1 cellular context compared by ENCODE assay signal in genomic region chr3:61699622-61700021, GRCh38.
TF ChIP-seq lines count a peak whose summit lies in the region.

No MANE protein-coding gene starts in this region.

TF ChIP-seq in H1, 55 proteins besides CTCF, POLR2A, EP300 and RAD21:
- peak; percentile 96 for TF ChIP-seq CHD7 (IDR thresholded peaks at IDR 0.05; ENCODE audit: insufficient replicate concordance, low read length)
- no peak for TF ChIP-seq SIRT6 (IDR thresholded peaks at IDR 0.05; ENCODE audit: low read length)
- TF ChIP-seq NANOG (IDR thresholded peaks at IDR 0.05; ENCODE audit: insufficient read depth, low read depth, low read length, poor library complexity, severe bottlenecking): peak; percentile 46
- TF ChIP-seq JUND (IDR thresholded peaks at IDR 0.05; ENCODE audit: low read length): 0 out of 2 replicates have a peak, but pooled peaks have one; percentile 39
- TF ChIP-seq TEAD4 (IDR thresholded peaks at IDR 0.05; ENCODE audit: low read depth, low read length): peak; percentile 34; the same call in 1 of the 2 replicates
- TF ChIP-seq SIX5 (IDR thresholded peaks at IDR 0.05; ENCODE audit: low read depth, low read length): no peak
- peak; percentile 28 to 78; a peak in 1 of 4 replicates for TF ChIP-seq HDAC2 (IDR thresholded peaks at IDR 0.05; ENCODE audit: borderline replicate concordance in 1 of 2, low read depth in 2 of 2, low read length in 2 of 2)
- TF ChIP-seq POU5F1 (IDR thresholded peaks at IDR 0.05; ENCODE audit: low read depth, low read length): peak; percentile 91
- peak in 1 of 2 experiments; percentile 37 for TF ChIP-seq BCL11A (IDR thresholded peaks at IDR 0.05; ENCODE audit: low read depth in 2 of 2, low read length in 2 of 2)
